1 cellular context compared by ENCODE assay signal in the genomic region with DNA sequence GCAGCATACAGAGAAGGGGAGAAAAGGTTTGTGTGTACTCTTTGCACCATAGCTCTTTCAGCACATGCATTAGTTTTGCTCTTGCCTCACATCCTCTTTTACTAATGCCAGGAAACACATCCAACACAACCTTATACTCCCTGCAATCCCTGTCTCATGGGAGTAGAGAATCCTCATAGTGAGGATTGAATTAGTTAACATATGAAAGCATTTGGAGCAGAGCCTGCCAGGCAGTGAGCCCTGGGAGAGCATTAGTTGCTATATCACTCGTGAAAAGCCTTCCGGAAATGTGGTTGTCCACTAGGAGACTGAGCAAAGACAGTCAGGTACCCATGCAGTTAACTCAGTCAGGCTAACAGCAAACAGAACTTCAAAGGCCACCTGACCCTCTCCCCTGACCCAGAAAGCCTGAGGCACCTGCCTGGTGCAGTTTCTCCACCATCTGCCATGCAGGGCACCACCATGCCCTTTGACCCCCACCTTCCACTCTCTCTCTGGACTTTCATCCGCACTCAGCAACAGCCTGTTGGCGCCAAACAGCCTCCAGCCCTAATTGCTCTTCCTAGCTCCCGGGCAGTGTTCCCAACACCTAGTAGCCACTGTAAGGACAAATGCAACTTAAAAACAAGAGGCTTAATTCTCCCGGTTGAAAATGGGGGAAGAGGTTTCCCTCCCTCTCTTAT.
TF ChIP-seq lines count a peak whose summit lies in the region.

No MANE protein-coding gene starts in this region.

TF ChIP-seq in HepG2, 621 proteins besides CTCF, POLR2A, EP300 and RAD21 (continued from another document and continues in another):
- TF ChIP-seq, protein P1, sequence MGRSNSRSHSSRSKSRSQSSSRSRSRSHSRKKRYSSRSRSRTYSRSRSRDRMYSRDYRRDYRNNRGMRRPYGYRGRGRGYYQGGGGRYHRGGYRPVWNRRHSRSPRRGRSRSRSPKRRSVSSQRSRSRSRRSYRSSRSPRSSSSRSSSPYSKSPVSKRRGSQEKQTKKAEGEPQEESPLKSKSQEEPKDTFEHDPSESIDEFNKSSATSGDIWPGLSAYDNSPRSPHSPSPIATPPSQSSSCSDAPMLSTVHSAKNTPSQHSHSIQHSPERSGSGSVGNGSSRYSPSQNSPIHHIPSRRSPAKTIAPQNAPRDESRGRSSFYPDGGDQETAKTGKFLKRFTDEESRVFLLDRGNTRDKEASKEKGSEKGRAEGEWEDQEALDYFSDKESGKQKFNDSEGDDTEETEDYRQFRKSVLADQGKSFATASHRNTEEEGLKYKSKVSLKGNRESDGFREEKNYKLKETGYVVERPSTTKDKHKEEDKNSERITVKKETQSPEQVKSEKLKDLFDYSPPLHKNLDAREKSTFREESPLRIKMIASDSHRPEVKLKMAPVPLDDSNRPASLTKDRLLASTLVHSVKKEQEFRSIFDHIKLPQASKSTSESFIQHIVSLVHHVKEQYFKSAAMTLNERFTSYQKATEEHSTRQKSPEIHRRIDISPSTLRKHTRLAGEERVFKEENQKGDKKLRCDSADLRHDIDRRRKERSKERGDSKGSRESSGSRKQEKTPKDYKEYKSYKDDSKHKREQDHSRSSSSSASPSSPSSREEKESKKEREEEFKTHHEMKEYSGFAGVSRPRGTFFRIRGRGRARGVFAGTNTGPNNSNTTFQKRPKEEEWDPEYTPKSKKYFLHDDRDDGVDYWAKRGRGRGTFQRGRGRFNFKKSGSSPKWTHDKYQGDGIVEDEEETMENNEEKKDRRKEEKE (IDR thresholded peaks at IDR 0.05), result no peak
- TF ChIP-seq ZNF792 (CRISPR knock-in tag; IDR thresholded peaks at IDR 0.05) (peak; percentile 97), MIXL1 (CRISPR knock-in tag; IDR thresholded peaks at IDR 0.05) (peak; percentile 90), KDM4B (CRISPR knock-in tag; IDR thresholded peaks at IDR 0.05) (peak; percentile 73; the same call in 1 of the 2 replicates), ZNF558 (CRISPR knock-in tag; IDR thresholded peaks at IDR 0.05; ENCODE audit: borderline replicate concordance) (no peak; the same call in 1 of the 2 replicates), KLF15 (CRISPR knock-in tag; IDR thresholded peaks at IDR 0.05; ENCODE audit: borderline replicate concordance) (no peak), TBX3 (IDR thresholded peaks at IDR 0.05; ENCODE audit: borderline replicate concordance) (peak; percentile 82; the same call in 1 of the 2 replicates), MEF2D (CRISPR knock-in tag; IDR thresholded peaks at IDR 0.05) (peak; percentile 92), SP2 (CRISPR knock-in tag; IDR thresholded peaks at IDR 0.05) (no peak; the same call in 1 of the 2 replicates), KMT2B (CRISPR knock-in tag; IDR thresholded peaks at IDR 0.05) (no peak), ZBTB3 (CRISPR knock-in tag; IDR thresholded peaks at IDR 0.05; ENCODE audit: borderline replicate concordance, low read depth) (peak; percentile 62; the same call in 1 of the 2 replicates), HES4 (CRISPR knock-in tag; IDR thresholded peaks at IDR 0.05; ENCODE audit: borderline replicate concordance) (no peak), EHMT2 (IDR thresholded peaks at IDR 0.05; ENCODE audit: borderline replicate concordance, low read depth, low read length) (no peak), PPARG (CRISPR knock-in tag; conservative IDR thresholded peaks at IDR 0.05) (peak; percentile 97), ZBTB21 (CRISPR knock-in tag; IDR thresholded peaks at IDR 0.05) (0 out of 2 replicates have a peak, but pooled peaks have one; percentile 11), RARA (CRISPR knock-in tag; IDR thresholded peaks at IDR 0.05) (peak; percentile 98), ZNF121 (CRISPR knock-in tag; IDR thresholded peaks at IDR 0.05) (peak; percentile 15; the same call in 1 of the 2 replicates), CBFB (CRISPR knock-in tag; IDR thresholded peaks at IDR 0.05) (peak; percentile 51; the same call in 1 of the 2 replicates), NAIF1 (CRISPR knock-in tag; IDR thresholded peaks at IDR 0.05; ENCODE audit: borderline replicate concordance) (no peak), ZNF883 (CRISPR knock-in tag; IDR thresholded peaks at IDR 0.05; ENCODE audit: not compliant biosample characterization) (peak; percentile 22), PAXIP1 (CRISPR knock-in tag; conservative IDR thresholded peaks at IDR 0.05) (peak; percentile 99), HMG20A (CRISPR knock-in tag; IDR thresholded peaks at IDR 0.05; ENCODE audit: borderline replicate concordance) (peak; percentile 96), ATRX (CRISPR knock-in tag; IDR thresholded peaks at IDR 0.05; ENCODE audit: borderline replicate concordance) (no peak), SMAD3 (CRISPR knock-in tag; IDR thresholded peaks at IDR 0.05) (peak; percentile 96), HNF1A (IDR thresholded peaks at IDR 0.05; ENCODE audit: low read depth) (peak; percentile 75), HNF1A (CRISPR knock-in tag; IDR thresholded peaks at IDR 0.05; ENCODE audit: borderline replicate concordance) (peak; percentile 93), MXI1 (IDR thresholded peaks at IDR 0.05; ENCODE audit: borderline replicate concordance, low read depth, low read length) (peak; percentile 66; the same call in 1 of the 3 replicates), ZFP36L2 (CRISPR knock-in tag; IDR thresholded peaks at IDR 0.05) (no peak), ATM (IDR thresholded peaks at IDR 0.05; ENCODE audit: borderline replicate concordance) (no peak)
- TF ChIP-seq, protein P2, sequence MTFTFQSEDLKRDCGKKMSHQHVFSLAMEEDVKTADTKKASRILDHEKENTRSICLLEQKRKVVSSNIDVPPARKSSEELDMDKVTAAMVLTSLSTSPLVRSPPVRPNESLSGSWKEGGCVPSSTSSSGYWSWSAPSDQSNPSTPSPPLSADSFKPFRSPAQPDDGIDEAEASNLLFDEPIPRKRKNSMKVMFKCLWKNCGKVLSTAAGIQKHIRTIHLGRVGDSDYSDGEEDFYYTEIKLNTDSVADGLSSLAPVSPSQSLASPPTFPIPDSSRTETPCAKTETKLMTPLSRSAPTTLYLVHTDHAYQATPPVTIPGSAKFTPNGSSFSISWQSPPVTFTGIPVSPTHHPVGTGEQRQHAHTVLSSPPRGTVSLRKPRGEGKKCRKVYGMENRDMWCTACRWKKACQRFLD (CRISPR knock-in tag; IDR thresholded peaks at IDR 0.05; ENCODE audit: borderline replicate concordance), result no peak
- TF ChIP-seq, protein P3, sequence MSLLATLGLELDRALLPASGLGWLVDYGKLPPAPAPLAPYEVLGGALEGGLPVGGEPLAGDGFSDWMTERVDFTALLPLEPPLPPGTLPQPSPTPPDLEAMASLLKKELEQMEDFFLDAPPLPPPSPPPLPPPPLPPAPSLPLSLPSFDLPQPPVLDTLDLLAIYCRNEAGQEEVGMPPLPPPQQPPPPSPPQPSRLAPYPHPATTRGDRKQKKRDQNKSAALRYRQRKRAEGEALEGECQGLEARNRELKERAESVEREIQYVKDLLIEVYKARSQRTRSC (CRISPR knock-in tag; IDR thresholded peaks at IDR 0.05; ENCODE audit: low read depth), result no peak
- TF ChIP-seq, protein P4, sequence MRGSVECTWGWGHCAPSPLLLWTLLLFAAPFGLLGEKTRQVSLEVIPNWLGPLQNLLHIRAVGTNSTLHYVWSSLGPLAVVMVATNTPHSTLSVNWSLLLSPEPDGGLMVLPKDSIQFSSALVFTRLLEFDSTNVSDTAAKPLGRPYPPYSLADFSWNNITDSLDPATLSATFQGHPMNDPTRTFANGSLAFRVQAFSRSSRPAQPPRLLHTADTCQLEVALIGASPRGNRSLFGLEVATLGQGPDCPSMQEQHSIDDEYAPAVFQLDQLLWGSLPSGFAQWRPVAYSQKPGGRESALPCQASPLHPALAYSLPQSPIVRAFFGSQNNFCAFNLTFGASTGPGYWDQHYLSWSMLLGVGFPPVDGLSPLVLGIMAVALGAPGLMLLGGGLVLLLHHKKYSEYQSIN (CRISPR knock-in tag; IDR thresholded peaks at IDR 0.05; ENCODE audit: borderline replicate concordance), result no peak
- TF ChIP-seq, protein P5, sequence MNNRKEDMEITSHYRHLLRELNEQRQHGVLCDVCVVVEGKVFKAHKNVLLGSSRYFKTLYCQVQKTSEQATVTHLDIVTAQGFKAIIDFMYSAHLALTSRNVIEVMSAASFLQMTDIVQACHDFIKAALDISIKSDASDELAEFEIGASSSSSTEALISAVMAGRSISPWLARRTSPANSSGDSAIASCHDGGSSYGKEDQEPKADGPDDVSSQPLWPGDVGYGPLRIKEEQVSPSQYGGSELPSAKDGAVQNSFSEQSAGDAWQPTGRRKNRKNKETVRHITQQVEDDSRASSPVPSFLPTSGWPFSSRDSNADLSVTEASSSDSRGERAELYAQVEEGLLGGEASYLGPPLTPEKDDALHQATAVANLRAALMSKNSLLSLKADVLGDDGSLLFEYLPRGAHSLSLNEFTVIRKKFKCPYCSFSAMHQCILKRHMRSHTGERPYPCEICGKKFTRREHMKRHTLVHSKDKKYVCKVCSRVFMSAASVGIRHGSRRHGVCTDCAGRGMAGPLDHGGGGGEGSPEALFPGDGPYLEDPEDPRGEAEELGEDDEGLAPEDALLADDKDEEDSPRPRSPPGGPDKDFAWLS (CRISPR knock-in tag; IDR thresholded peaks at IDR 0.05; ENCODE audit: borderline replicate concordance), result no peak
- TF ChIP-seq, protein P6, sequence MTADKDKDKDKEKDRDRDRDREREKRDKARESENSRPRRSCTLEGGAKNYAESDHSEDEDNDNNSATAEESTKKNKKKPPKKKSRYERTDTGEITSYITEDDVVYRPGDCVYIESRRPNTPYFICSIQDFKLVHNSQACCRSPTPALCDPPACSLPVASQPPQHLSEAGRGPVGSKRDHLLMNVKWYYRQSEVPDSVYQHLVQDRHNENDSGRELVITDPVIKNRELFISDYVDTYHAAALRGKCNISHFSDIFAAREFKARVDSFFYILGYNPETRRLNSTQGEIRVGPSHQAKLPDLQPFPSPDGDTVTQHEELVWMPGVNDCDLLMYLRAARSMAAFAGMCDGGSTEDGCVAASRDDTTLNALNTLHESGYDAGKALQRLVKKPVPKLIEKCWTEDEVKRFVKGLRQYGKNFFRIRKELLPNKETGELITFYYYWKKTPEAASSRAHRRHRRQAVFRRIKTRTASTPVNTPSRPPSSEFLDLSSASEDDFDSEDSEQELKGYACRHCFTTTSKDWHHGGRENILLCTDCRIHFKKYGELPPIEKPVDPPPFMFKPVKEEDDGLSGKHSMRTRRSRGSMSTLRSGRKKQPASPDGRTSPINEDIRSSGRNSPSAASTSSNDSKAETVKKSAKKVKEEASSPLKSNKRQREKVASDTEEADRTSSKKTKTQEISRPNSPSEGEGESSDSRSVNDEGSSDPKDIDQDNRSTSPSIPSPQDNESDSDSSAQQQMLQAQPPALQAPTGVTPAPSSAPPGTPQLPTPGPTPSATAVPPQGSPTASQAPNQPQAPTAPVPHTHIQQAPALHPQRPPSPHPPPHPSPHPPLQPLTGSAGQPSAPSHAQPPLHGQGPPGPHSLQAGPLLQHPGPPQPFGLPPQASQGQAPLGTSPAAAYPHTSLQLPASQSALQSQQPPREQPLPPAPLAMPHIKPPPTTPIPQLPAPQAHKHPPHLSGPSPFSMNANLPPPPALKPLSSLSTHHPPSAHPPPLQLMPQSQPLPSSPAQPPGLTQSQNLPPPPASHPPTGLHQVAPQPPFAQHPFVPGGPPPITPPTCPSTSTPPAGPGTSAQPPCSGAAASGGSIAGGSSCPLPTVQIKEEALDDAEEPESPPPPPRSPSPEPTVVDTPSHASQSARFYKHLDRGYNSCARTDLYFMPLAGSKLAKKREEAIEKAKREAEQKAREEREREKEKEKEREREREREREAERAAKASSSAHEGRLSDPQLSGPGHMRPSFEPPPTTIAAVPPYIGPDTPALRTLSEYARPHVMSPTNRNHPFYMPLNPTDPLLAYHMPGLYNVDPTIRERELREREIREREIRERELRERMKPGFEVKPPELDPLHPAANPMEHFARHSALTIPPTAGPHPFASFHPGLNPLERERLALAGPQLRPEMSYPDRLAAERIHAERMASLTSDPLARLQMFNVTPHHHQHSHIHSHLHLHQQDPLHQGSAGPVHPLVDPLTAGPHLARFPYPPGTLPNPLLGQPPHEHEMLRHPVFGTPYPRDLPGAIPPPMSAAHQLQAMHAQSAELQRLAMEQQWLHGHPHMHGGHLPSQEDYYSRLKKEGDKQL (CRISPR knock-in tag; IDR thresholded peaks at IDR 0.05; ENCODE audit: low read depth), result peak; percentile 84
